In the genomic region with DNA sequence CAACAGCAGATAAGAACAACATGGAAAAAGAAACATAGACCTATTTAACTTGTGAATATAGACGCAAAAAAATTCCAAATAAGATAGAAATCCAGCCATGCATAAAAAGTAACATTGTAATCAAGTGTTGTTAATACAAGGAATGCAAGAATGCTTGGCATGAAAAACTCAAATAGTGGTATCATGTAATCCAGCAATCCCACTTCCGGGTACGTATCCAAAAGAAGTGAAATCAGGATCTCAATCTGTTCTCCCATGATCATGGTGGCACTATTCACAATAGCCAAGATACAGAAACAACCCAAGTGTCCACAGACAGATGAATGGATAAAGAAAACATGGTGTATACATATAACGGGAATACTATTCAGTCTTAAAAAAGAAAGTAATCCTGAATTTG, we compare ENCODE assay signal across 18 cellular contexts.
DNase-seq lines count a peak whose midpoint lies in the region; ATAC-seq and TF ChIP-seq lines count a peak whose summit lies in the region.
"Had no signal": no experiment of that assay in that cellular context is flagged by ENCODE, and none has a peak within 500 bp of the region (broad histone marks: within the 10 kb centered on the region; RNA-seq: fewer than 3 reads in every experiment).

No MANE protein-coding gene starts in this region.

- BruUV-seq in Panc1 (replicated peaks; lab: Mats Ljungman, UMichigan): no TSS peak

- H3K27me3 ChIP-seq in GM23248 (replicated peaks; ENCODE audit: insufficient read depth): no peaks in the 10 kb centered on the region
- H3K27me3 ChIP-seq in Panc1 (ENCODE audit: control insufficient read depth, insufficient read depth, low read length): no peaks in the 10 kb centered on the region
- H3K27me3 ChIP-seq: BE2C had no signal

- H2AFZ ChIP-seq in GM23248: no peak overlapping the region

- no peak overlapping the region for H3K27ac ChIP-seq in GM23248
- H3K27ac ChIP-seq in Panc1 (ENCODE audit: low read length): peak overlapping the region; percentile 55; the same call in 1 of the 2 replicates
- H3K27ac ChIP-seq in epithelial cell of prostate: peak overlapping the region; percentile 15

- no peak overlapping the region for H3K9ac ChIP-seq in GM23248

- H3K4me3 Mint-ChIP-seq in nephron: no peak overlapping the region
- H3K4me3 Mint-ChIP-seq in activated naive CD8-positive, alpha-beta T cell treated with anti-CD3 and anti-CD28 coated beads, Interleukin-2, amount 50 U/mL, for 24 hours: no peak overlapping the region
- H3K4me3 Mint-ChIP-seq: CD4-positive, alpha-beta memory T cell had no signal

- CTCF ChIA-PET in Panc1 (lab: Charles Lee): no interaction called here

- H3K9me3 Mint-ChIP-seq in nephron: peaks cover 2% of the 10 kb centered on the region
- no peaks in the 10 kb centered on the region for H3K9me3 Mint-ChIP-seq in activated naive CD8-positive, alpha-beta T cell treated with anti-CD3 and anti-CD28 coated beads, Interleukin-2, amount 50 U/mL, for 24 hours
- H3K9me3 Mint-ChIP-seq: CD4-positive, alpha-beta memory T cell had no signal

- H3K9me3 ChIP-seq in GM23248 (ENCODE audit: low read depth) (no peaks in the 10 kb centered on the region), Panc1 (ENCODE audit: control insufficient read depth, insufficient read depth, low read depth, low read length) (no peaks in the 10 kb centered on the region)
- H3K9me3 ChIP-seq: BE2C had no signal

- POLR2A ChIA-PET in Panc1 (lab: Charles Lee): no interaction called here

- intact Hi-C loops in Panc1 (cut with micrococcal nuclease; ENCODE audit: unreplicated experiment): no loop called here
- intact Hi-C loops in head of caudate nucleus (cut with DNase I): no loop called here

- peak overlapping the region; percentile 35 for H3K4me2 ChIP-seq in GM23248 (ENCODE audit: unreplicated experiment)

- H3K79me2 ChIP-seq in GM23248 (ENCODE audit: insufficient read depth): no peaks in the 10 kb centered on the region

- DNase-seq in GM23248 (no peak), Panc1 (ENCODE audit: low read depth, low spot score) (no peak), epithelial cell of prostate (ENCODE audit: low read depth, low spot score) (no peak), GM10266 (ENCODE audit: extremely low spot score) (no peak), head of caudate nucleus (no peak), SHP77 treated with DMSO at 0.1 percent for 48 hours (lab: John Stamatoyannopoulos, UW) (no peak)
- DNase-seq in activated naive CD8-positive, alpha-beta T cell treated with anti-CD3 and anti-CD28 coated beads, Interleukin-2, amount 50 U/mL, for 24 hours: no peak
- DNase-seq: ACHN; BE2C; CD4-positive, alpha-beta memory T cell; DMS79 treated with DMSO at 0.1 percent for 48 hours; GOT3; KBM-7; NCI-H1092; NCI-H1694 treated with DMSO at 0.1 percent for 48 hours; NCI-H446 treated with DMSO at 0.1 percent for 48 hours; RPMI8226 had no signal

- H3K4me1 ChIP-seq in GM23248 (ENCODE audit: insufficient read depth): peaks cover 20% of the 10 kb centered on the region
- peaks cover 17% of the 10 kb centered on the region for H3K4me1 ChIP-seq in Panc1 (ENCODE audit: control insufficient read depth, insufficient read depth, low read length)
- H3K4me1 ChIP-seq: BE2C had no signal

- in situ Hi-C loops in GM23248 (cut with MboI) (no loop called here), Panc1 (cut with HindIII; ENCODE audit: low pct_unique_long_range_greater_than_20kb, low sequenced_read_pairs) (no loop called here)

- no peaks in the 10 kb centered on the region for H3K36me3 Mint-ChIP-seq in nephron (ENCODE audit: low read depth)
- no peaks in the 10 kb centered on the region for H3K36me3 Mint-ChIP-seq in activated naive CD8-positive, alpha-beta T cell treated with anti-CD3 and anti-CD28 coated beads, Interleukin-2, amount 50 U/mL, for 24 hours (ENCODE audit: low read depth)
- H3K36me3 Mint-ChIP-seq: CD4-positive, alpha-beta memory T cell had no signal

- H3K4me3 ChIP-seq in GM23248 (no peak overlapping the region), Panc1 (ENCODE audit: low read depth in 2 of 2, low read length in 2 of 2) (no peak overlapping the region)

- H3K4me1 Mint-ChIP-seq in nephron: peaks cover 37% of the 10 kb centered on the region
- H3K4me1 Mint-ChIP-seq in activated naive CD8-positive, alpha-beta T cell treated with anti-CD3 and anti-CD28 coated beads, Interleukin-2, amount 50 U/mL, for 24 hours: peaks cover 6% of the 10 kb centered on the region
- H3K4me1 Mint-ChIP-seq: CD4-positive, alpha-beta memory T cell had no signal

- ATAC-seq in Panc1: 0 out of 2 replicates have a peak, but pooled peaks have one; percentile 6
- no peak for ATAC-seq in activated naive CD8-positive, alpha-beta T cell treated with anti-CD3 and anti-CD28 coated beads, Interleukin-2, amount 50 U/mL, for 24 hours

- 96 to 98% methylated on average over 4 of the region's 4 CpGs for WGBS in GM23248 (ENCODE audit: low coverage in 1 of 2, low lambda C conversion rate in 2 of 2, missing lambda C conversion rate in 2 of 2), 2 experiments

- H4K20me1 ChIP-seq in GM23248 (ENCODE audit: insufficient read depth): no peaks in the 10 kb centered on the region

- TF ChIP-seq CTCF in Panc1 (IDR thresholded peaks at IDR 0.05) (no peak), nephron (IDR thresholded peaks at IDR 0.05; ENCODE audit: unreplicated experiment in 3 of 3) (no peak), GM10266 (IDR thresholded peaks at IDR 0.05; ENCODE audit: control insufficient read depth, insufficient read depth, low read depth, missing control alignments) (no peak)

- H3K27me3 Mint-ChIP-seq in nephron (ENCODE audit: low read depth): no peaks in the 10 kb centered on the region
- peaks cover 2% of the 10 kb centered on the region for H3K27me3 Mint-ChIP-seq in activated naive CD8-positive, alpha-beta T cell treated with anti-CD3 and anti-CD28 coated beads, Interleukin-2, amount 50 U/mL, for 24 hours

- H3K9me2 ChIP-seq in GM23248 (ENCODE audit: insufficient read depth): no peaks in the 10 kb centered on the region

- H3K36me3 ChIP-seq in GM23248 (ENCODE audit: low read depth) (no peaks in the 10 kb centered on the region), Panc1 (ENCODE audit: control insufficient read depth, insufficient read depth, low read length) (no peaks in the 10 kb centered on the region)
- H3K36me3 ChIP-seq: BE2C had no signal

- peaks cover 19% of the 10 kb centered on the region for H3F3A ChIP-seq in GM23248 (ENCODE audit: insufficient read depth)

- peak overlapping the region; percentile 59 to 83 (median 74) for H3K27ac Mint-ChIP-seq in nephron
- no peak overlapping the region for H3K27ac Mint-ChIP-seq in activated naive CD8-positive, alpha-beta T cell treated with anti-CD3 and anti-CD28 coated beads, Interleukin-2, amount 50 U/mL, for 24 hours
- H3K27ac Mint-ChIP-seq: CD4-positive, alpha-beta memory T cell had no signal
